ENCODE assay signal across 8 cellular contexts in the genomic region with DNA sequence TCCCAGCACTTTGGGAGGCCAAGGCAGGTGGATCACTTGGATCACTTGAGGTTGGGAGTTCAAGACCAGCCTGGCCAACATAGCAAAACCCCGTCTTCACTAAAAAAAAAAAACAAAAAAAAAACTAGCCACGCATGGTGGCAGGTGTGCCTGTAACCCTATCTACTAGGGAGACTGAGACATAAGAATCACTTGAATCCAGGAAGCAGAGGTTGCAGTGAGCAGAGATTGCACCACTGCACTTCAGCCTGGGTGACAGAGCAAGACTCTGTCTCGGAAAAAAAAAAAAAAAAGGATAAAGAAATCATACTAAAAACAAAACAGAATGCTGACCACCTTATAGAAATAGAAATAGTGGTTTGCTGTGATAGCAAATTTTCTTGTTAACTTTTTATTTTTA. TPM values are rescaled to one million over a fixed set of nuclear protein-coding genes. Genes with fewer than 3 reads are reported as not detected.
"Had no signal": no experiment of that assay in that cellular context is flagged by ENCODE, and none has a peak within 500 bp of the region (broad histone marks: within the 10 kb centered on the region; RNA-seq: fewer than 3 reads in every experiment).

No MANE protein-coding gene starts in this region.

RNA-seq across cellular contexts. Expression of a gene that starts 16.6 kb away (rescaled TPM):
- total RNA-seq: activated B cell treated with CpG ODN at 0.5 μM for 24 hours; activated CD4-positive, alpha-beta memory T cell treated with anti-CD3 and anti-CD28 coated beads for 36 hours; activated CD4-positive, alpha-beta T cell treated with anti-CD3 and anti-CD28 coated beads, Interleukin-2, amount 10 ng/mL, durations not matched to agents 24 days and 14 days; activated CD8-positive, alpha-beta memory T cell treated with anti-CD3 and anti-CD28 coated beads for 36 hours; activated CD8-positive, alpha-beta T cell treated with anti-CD3 and anti-CD28 coated beads for 36 hours; activated naive CD4-positive, alpha-beta T cell treated with anti-CD3 and anti-CD28 coated beads for 36 hours; activated naive CD4-positive, alpha-beta T cell treated with anti-CD3 and anti-CD28 coated beads, Interleukin-2, amount 50 U/mL, for 72 hours; activated naive CD8-positive, alpha-beta T cell treated with anti-CD3 and anti-CD28 coated beads for 36 hours had no signal
